Comparison of ENCODE assay signal across 12 cellular contexts in genomic region chr16:2252806-2253148, GRCh38. TPM values are rescaled to one million over a fixed set of nuclear protein-coding genes. Genes with fewer than 3 reads are reported as not detected.
A peak's percentile ranks its signal among the peaks of the same experiment; 100 is the strongest.
DNase-seq lines count a peak whose midpoint lies in the region; ATAC-seq and TF ChIP-seq lines count a peak whose summit lies in the region.
"Had no signal": no experiment of that assay in that cellular context is flagged by ENCODE, and none has a peak within 500 bp of the region (broad histone marks: within the 10 kb centered on the region; RNA-seq: fewer than 3 reads in every experiment).

No MANE protein-coding gene starts in this region.

- no peak overlapping the region for H3K4me2 ChIP-seq in fibroblast of lung (ENCODE audit: extremely low read depth, insufficient read depth, low read length)

- H3K27me3 ChIP-seq in left ventricle myocardium inferior (ENCODE audit: low read depth), result no peaks in the 10 kb centered on the region
- H3K27me3 ChIP-seq in Peyer's patch, result no peaks in the 10 kb centered on the region
- no peaks in the 10 kb centered on the region for H3K27me3 ChIP-seq in fibroblast of lung (ENCODE audit: control insufficient read depth, insufficient read depth, low read length)
- H3K27me3 ChIP-seq: ovary had no signal

- no peaks in the 10 kb centered on the region for H4K20me1 ChIP-seq in fibroblast of lung (ENCODE audit: control insufficient read depth, extremely low read depth, insufficient read depth, low read length)

- H3K4me3 ChIP-seq in left ventricle myocardium inferior (no peak overlapping the region), Peyer's patch (no peak overlapping the region), fibroblast of lung (replicated peaks in 1 of 4; ENCODE audit: control extremely low read depth in 1 of 4, insufficient read depth in 1 of 4, low read depth in 3 of 4, low read length in 4 of 4) (no peak overlapping the region)
- H3K4me3 ChIP-seq: ovary had no signal

- H3K27ac ChIP-seq in left ventricle myocardium inferior (replicated peaks) (peak overlapping the region; percentile 98), Peyer's patch (peak overlapping the region in 3 of 4 donors; percentile 88 to 92 (median 90)), fibroblast of lung (ENCODE audit: insufficient read depth, low read length) (peak overlapping the region; percentile 72)

- no peak overlapping the region for H2AFZ ChIP-seq in fibroblast of lung (ENCODE audit: low read length)

- no peak overlapping the region for H3K9ac ChIP-seq in fibroblast of lung (ENCODE audit: insufficient read depth, low read length)
- H3K9ac ChIP-seq: SK-N-SH had no signal

- no peaks in the 10 kb centered on the region for H3K4me1 Mint-ChIP-seq in type B pancreatic cell (ENCODE audit: unreplicated experiment)

- H3K79me2 ChIP-seq in fibroblast of lung (ENCODE audit: control insufficient read depth, insufficient read depth, low read length), result peaks cover 18% of the 10 kb centered on the region

- peaks cover 17% of the 10 kb centered on the region for H3K36me3 Mint-ChIP-seq in type B pancreatic cell

- TF ChIP-seq CTCF in left ventricle myocardium inferior (IDR thresholded peaks at IDR 0.05; ENCODE audit: borderline replicate concordance) (no peak), Peyer's patch (IDR thresholded peaks at IDR 0.05) (no peak), fibroblast of lung (conservative IDR thresholded peaks at IDR 0.05 in 1 of 2, IDR thresholded peaks at IDR 0.05 in 1 of 2; ENCODE audit: low read depth in 1 of 2, low read length in 2 of 2) (no peak), type B pancreatic cell (conservative IDR thresholded peaks at IDR 0.05) (no peak), GM13977 (IDR thresholded peaks at IDR 0.05; ENCODE audit: extremely low read depth, insufficient read depth, missing control alignments) (no peak)

- no peak for TF ChIP-seq POLR2A in Peyer's patch (IDR thresholded peaks at IDR 0.05)

- H3K9me3 ChIP-seq in left ventricle myocardium inferior (replicated peaks) (no peaks in the 10 kb centered on the region), Peyer's patch (no peaks in the 10 kb centered on the region), fibroblast of lung (ENCODE audit: control insufficient read depth, insufficient read depth, low read depth, low read length) (no peaks in the 10 kb centered on the region)
- H3K9me3 ChIP-seq: ovary, SK-N-SH had no signal

- in situ Hi-C loops in GM13977 (cut with MboI; ENCODE audit: low pct_unique_long_range_greater_than_20kb, low sequenced_read_pairs, unreplicated experiment), result no loop called here

- H3K9me3 Mint-ChIP-seq in type B pancreatic cell, result no peaks in the 10 kb centered on the region

- H3K4me3 Mint-ChIP-seq in type B pancreatic cell, result no peak overlapping the region

- intact Hi-C loops in left ventricle myocardium inferior (cut with micrococcal nuclease), result no loop called here
- intact Hi-C loops in left ventricle myocardium superior (cut with micrococcal nuclease), result no loop called here

- H3K4me1 ChIP-seq in left ventricle myocardium inferior (peaks cover 30% of the 10 kb centered on the region), Peyer's patch (peaks cover 0 to 17% (median 11%) of the 10 kb centered on the region in 4 donors), fibroblast of lung (ENCODE audit: control insufficient read depth, extremely low read depth, insufficient read depth, low read length) (peaks cover 7% of the 10 kb centered on the region)

- no peak for DNase-seq in left ventricle myocardium inferior
- DNase-seq in left ventricle myocardium superior, result no peak
- peak in 1 of 3 donors; percentile 22 for DNase-seq in Peyer's patch
- no peak for DNase-seq in fibroblast of lung (ENCODE audit: low read depth in 2 of 2)
- no peak for DNase-seq in type B pancreatic cell (ENCODE audit: extremely low spot score, unreplicated experiment)
- no peak for DNase-seq in GM13977 (ENCODE audit: low spot score)
- DNase-seq: NCI-H1092 treated with DMSO at 0.1 percent for 48 hours, NCI-H524 treated with DMSO at 0.1 percent for 48 hours, ovary, SK-N-SH had no signal

- H3K27ac Mint-ChIP-seq in type B pancreatic cell, result peak overlapping the region; percentile 77

- no peaks in the 10 kb centered on the region for H3K27me3 Mint-ChIP-seq in type B pancreatic cell

- ATAC-seq in left ventricle myocardium superior (no peak), GM18873 (IDR thresholded peaks at IDR 0.05; ENCODE audit: low FRiP score, unreplicated experiment) (no peak), GM21786 (IDR thresholded peaks at IDR 0.05; ENCODE audit: unreplicated experiment) (no peak)

- H3K36me3 ChIP-seq in left ventricle myocardium inferior (peaks cover 63% of the 10 kb centered on the region), Peyer's patch (peaks cover 0 to 62% (median 0%) of the 10 kb centered on the region in 3 donors), fibroblast of lung (ENCODE audit: control insufficient read depth, insufficient read depth, low read length) (peaks cover 23% of the 10 kb centered on the region)
- H3K36me3 ChIP-seq: ovary had no signal

RNA-seq across cellular contexts. Expression of gene ECI1, which starts 1.4 kb away (rescaled TPM):
- 165 TPM for total RNA-seq in left ventricle myocardium inferior
- total RNA-seq in left ventricle myocardium superior, result 225 TPM
- total RNA-seq in Peyer's patch, result 100 to 1,000 TPM in 2 of 4 donors, 10 to 100 TPM in 2; 60.2 to 114 (median 95.6) TPM
- 35.8 and 40.3 TPM in 2 replicates for total RNA-seq in fibroblast of lung
- 18.6 and 18.8 TPM in 2 replicates for polyA plus RNA-seq in fibroblast of lung
- 42.3 and 53.0 TPM in 2 replicates for polyA plus RNA-seq in fibroblast of lung (2012)
- 11.3 and 25.5 TPM in 2 replicates for polyA minus RNA-seq in fibroblast of lung (ENCODE audit: low replicate concordance)
- 72.7 and 89.7 TPM in 2 replicates for total RNA-seq in type B pancreatic cell (ENCODE audit: low replicate concordance)

RNA-seq across cellular contexts. Expression of gene RNPS1, which starts 15.1 kb away (rescaled TPM):
- total RNA-seq in left ventricle myocardium inferior, result 106 TPM
- 113 TPM for total RNA-seq in left ventricle myocardium superior
- 100 to 1,000 TPM in 3 of 4 donors, 10 to 100 TPM in 1; 71.5 to 155 (median 122) TPM for total RNA-seq in Peyer's patch
- 38.1 and 44.9 TPM in 2 replicates for total RNA-seq in fibroblast of lung
- 115 and 194 TPM in 2 replicates for polyA plus RNA-seq in fibroblast of lung
- 99.2 and 147 TPM in 2 replicates for polyA plus RNA-seq in fibroblast of lung (2012)
- polyA minus RNA-seq in fibroblast of lung (ENCODE audit: low replicate concordance), result 184 and 186 TPM in 2 replicates
- total RNA-seq in type B pancreatic cell (ENCODE audit: low replicate concordance), result 180 and 241 TPM in 2 replicates

RNA-seq across cellular contexts. Expression of gene DNASE1L2, which starts 16.5 kb away (rescaled TPM):
- total RNA-seq in left ventricle myocardium inferior, result 0.47 TPM
- 0.47 TPM for total RNA-seq in left ventricle myocardium superior
- total RNA-seq in Peyer's patch, result 1 to 10 TPM in 3 of 4 donors, not detected in 1; 2.0 to 2.8 (median 2.5) TPM
- 0.77 and 0.99 TPM in 2 replicates for total RNA-seq in fibroblast of lung
- 0.34 and 0.40 TPM in 2 replicates for polyA plus RNA-seq in fibroblast of lung
- 0.20 and 0.48 TPM in 2 replicates for polyA plus RNA-seq in fibroblast of lung (2012)
- not detected in 2 replicates for polyA minus RNA-seq in fibroblast of lung (ENCODE audit: low replicate concordance)
- 0.57 and 2.6 TPM in 2 replicates for total RNA-seq in type B pancreatic cell (ENCODE audit: low replicate concordance)

RNA-seq across cellular contexts. Expression of gene E4F1, which starts 29.4 kb away (rescaled TPM):
- total RNA-seq in left ventricle myocardium inferior, result 13.5 TPM
- 14.2 TPM for total RNA-seq in left ventricle myocardium superior
- 100 to 1,000 TPM in 1 of 4 donors, 10 to 100 TPM in 3; 35.6 to 124 (median 76.2) TPM for total RNA-seq in Peyer's patch
- 24.9 and 31.2 TPM in 2 replicates for total RNA-seq in fibroblast of lung
- polyA plus RNA-seq in fibroblast of lung, result 6.7 and 7.8 TPM in 2 replicates
- 11.4 and 15.3 TPM in 2 replicates for polyA plus RNA-seq in fibroblast of lung (2012)
- 11.7 and 12.4 TPM in 2 replicates for polyA minus RNA-seq in fibroblast of lung (ENCODE audit: low replicate concordance)
- 24.9 and 30.4 TPM in 2 replicates for total RNA-seq in type B pancreatic cell (ENCODE audit: low replicate concordance)

RNA-seq across cellular contexts. Expression of gene PGP, which starts 38.1 kb away (rescaled TPM):
- total RNA-seq in left ventricle myocardium inferior, result 34.1 TPM
- 42.4 TPM for total RNA-seq in left ventricle myocardium superior
- total RNA-seq in Peyer's patch, result 10 to 100 TPM; 21.7 to 25.6 (median 23.1) TPM
- total RNA-seq in fibroblast of lung, result 5.6 and 9.6 TPM in 2 replicates
- 4.2 and 6.5 TPM in 2 replicates for polyA plus RNA-seq in fibroblast of lung
- 8.2 and 16.2 TPM in 2 replicates for polyA plus RNA-seq in fibroblast of lung (2012)
- polyA minus RNA-seq in fibroblast of lung (ENCODE audit: low replicate concordance), result 6.4 and 7.4 TPM in 2 replicates
- 16.2 and 25.5 TPM in 2 replicates for total RNA-seq in type B pancreatic cell (ENCODE audit: low replicate concordance)
